In genomic region chr3:185216587-185216918, GRCh38 we compare ENCODE assay signal across 10 cellular contexts. TPM values are rescaled to one million over a fixed set of nuclear protein-coding genes. Genes with fewer than 3 reads are reported as not detected.
DNase-seq lines count a peak whose midpoint lies in the region; ATAC-seq, FAIRE-seq and TF ChIP-seq lines count a peak whose summit lies in the region.
"Had no signal": no experiment of that assay in that cellular context is flagged by ENCODE, and none has a peak within 500 bp of the region (broad histone marks: within the 10 kb centered on the region; RNA-seq: fewer than 3 reads in every experiment).

No MANE protein-coding gene starts in this region.

- H3K27me3 Mint-ChIP-seq in neural progenitor cell (ENCODE audit: insufficient read depth, low read depth) = no peaks in the 10 kb centered on the region
- H3K27me3 Mint-ChIP-seq: activated B cell treated with CpG ODN at 0.5 μM for 24 hours had no signal

- ATAC-seq in Right ventricle myocardium superior (ENCODE audit: poor library complexity) (peak; percentile 69), HG03439 (IDR thresholded peaks at IDR 0.05; ENCODE audit: unreplicated experiment) (no peak)

- no peak overlapping the region for H3K27ac Mint-ChIP-seq in neural progenitor cell
- H3K27ac Mint-ChIP-seq: activated B cell treated with CpG ODN at 0.5 μM for 24 hours, immature natural killer cell had no signal

- H3K9ac ChIP-seq in OCI-LY3 (ENCODE audit: low read length) (no peak overlapping the region), neural progenitor cell (no peak overlapping the region)

- DNase-seq in Daoy (ENCODE audit: low read depth) (peak; percentile 44), Right ventricle myocardium superior (no peak), neural progenitor cell (ENCODE audit: low spot score) (no peak), GM12892 (ENCODE audit: insufficient read length) (no peak)
- no peak for DNase-seq in stimulated activated CD4-positive, alpha-beta T cell treated with anti-CD3 and anti-CD28 coated beads, Interleukin-2, amount 100 ng/mL, for 24 hours
- DNase-seq in stimulated activated CD4-positive, alpha-beta T cell treated with anti-CD3 and anti-CD28 coated beads, Interleukin-12 subunit alpha, Interleukin-12 subunit beta, amount 100 ng/mL, for 4 hours = no peak
- DNase-seq: activated B cell treated with CpG ODN at 0.5 μM for 24 hours, immature natural killer cell had no signal

- H3K4me1 ChIP-seq in OCI-LY3 (ENCODE audit: low read length) = 0 out of 2 replicates have a peak, but pooled peaks cover 3% of the 10 kb centered on the region
- H3K4me1 ChIP-seq in neural progenitor cell = no peaks in the 10 kb centered on the region

- H3K4me3 ChIP-seq in OCI-LY3 (ENCODE audit: low read length) (peak overlapping the region; percentile 60), neural progenitor cell (no peak overlapping the region)

- no peaks in the 10 kb centered on the region for H3K9me3 Mint-ChIP-seq in neural progenitor cell
- H3K9me3 Mint-ChIP-seq: activated B cell treated with CpG ODN at 0.5 μM for 24 hours, immature natural killer cell had no signal

- peak overlapping the region; percentile 58 for H3K4me2 ChIP-seq in OCI-LY3 (ENCODE audit: low read length)
- no peak overlapping the region for H3K4me2 ChIP-seq in neural progenitor cell

- no peaks in the 10 kb centered on the region for H3K36me3 ChIP-seq in OCI-LY3 (replicated peaks; ENCODE audit: low read depth, low read length)
- no peaks in the 10 kb centered on the region for H3K36me3 ChIP-seq in neural progenitor cell

- intact Hi-C loops in Right ventricle myocardium superior (cut with DNase I) = no loop called here

- peak overlapping the region; percentile 57 for H3K4me3 Mint-ChIP-seq in neural progenitor cell
- H3K4me3 Mint-ChIP-seq: activated B cell treated with CpG ODN at 0.5 μM for 24 hours, immature natural killer cell had no signal

- no peak for TF ChIP-seq POLR2A in GM12892 (IDR thresholded peaks at IDR 0.05; ENCODE audit: low read depth, low read length)

- H3K27ac ChIP-seq in OCI-LY3 (ENCODE audit: low read length) = no peak overlapping the region
- no peak overlapping the region for H3K27ac ChIP-seq in neural progenitor cell

- H3K4me1 Mint-ChIP-seq in neural progenitor cell = peaks cover 10% of the 10 kb centered on the region
- H3K4me1 Mint-ChIP-seq: activated B cell treated with CpG ODN at 0.5 μM for 24 hours, immature natural killer cell had no signal

- no peaks in the 10 kb centered on the region for H3K36me3 Mint-ChIP-seq in neural progenitor cell
- H3K36me3 Mint-ChIP-seq: immature natural killer cell had no signal

- H3K9me3 ChIP-seq in OCI-LY3 (ENCODE audit: insufficient read depth, low read length) (no peaks in the 10 kb centered on the region), neural progenitor cell (ENCODE audit: low read depth) (no peaks in the 10 kb centered on the region)

- no peaks in the 10 kb centered on the region for H3F3A ChIP-seq in neural progenitor cell (ENCODE audit: low read depth)

- TF ChIP-seq CTCF in OCI-LY3 (IDR thresholded peaks at IDR 0.05; ENCODE audit: low read depth, low read length) = no peak
- TF ChIP-seq CTCF in neural progenitor cell (IDR thresholded peaks at IDR 0.05) = no peak

- H3K27me3 ChIP-seq in OCI-LY3 (ENCODE audit: low read depth, low read length) (0 out of 2 replicates have a peak, but pooled peaks cover 2% of the 10 kb centered on the region), neural progenitor cell (no peaks in the 10 kb centered on the region)

- FAIRE-seq in GM12892 (lab: Jason Lieb, UNC) = no peak

- H3K79me2 ChIP-seq in OCI-LY3 (ENCODE audit: low read length) (no peaks in the 10 kb centered on the region), neural progenitor cell (ENCODE audit: low read depth) (no peaks in the 10 kb centered on the region)

- peak overlapping the region; percentile 70 for H2AFZ ChIP-seq in OCI-LY3 (ENCODE audit: low read depth, low read length)
- H2AFZ ChIP-seq in neural progenitor cell (replicated peaks) = no peak overlapping the region

- H4K20me1 ChIP-seq in OCI-LY3 (ENCODE audit: insufficient read depth, low read length) (no peaks in the 10 kb centered on the region), neural progenitor cell (ENCODE audit: low read depth) (no peaks in the 10 kb centered on the region)

RNA-seq across cellular contexts. Expression of gene EHHADH, which starts 37.3 kb away (rescaled TPM):
- total RNA-seq in Daoy (2014; rRNA removed; shearing (Covaris generic)) = 7.4 and 8.6 TPM in 2 replicates
- total RNA-seq in Right ventricle myocardium superior (18.7 TPM), neural progenitor cell (ENCODE audit: low replicate concordance) (3.6 and 3.7 TPM in 2 replicates)
- 2.6 TPM for polyA plus RNA-seq in GM12892 (2012; ENCODE audit: missing spikeins)
